26 cellular contexts compared by ENCODE assay signal in genomic region chr3:54772707-54773106, GRCh38.
"Had no signal": no experiment of that assay in that cellular context is flagged by ENCODE, and none has a peak within 500 bp of the region (broad histone marks: within the 10 kb centered on the region; RNA-seq: fewer than 3 reads in every experiment).

No MANE protein-coding gene starts in this region.

- H3K27me3 Mint-ChIP-seq: activated naive CD8-positive, alpha-beta T cell treated with anti-CD3 and anti-CD28 coated beads, Interleukin-2, amount 50 U/mL, for 24 hours; central memory CD8-positive, alpha-beta T cell; dendritic cell treated with granulocyte-macrophage colony-stimulating factor and Interleukin-4, amounts not matched to agents 40 ng/mL and 50 ng/mL, for 4 days; stimulated activated naive CD8-positive, alpha-beta T cell treated with anti-CD3 and anti-CD28 coated beads, Interleukin-15, Interleukin-2, amounts not matched to agents 100 ng/mL and 50 ng/mL, for 24 hours had no signal

- DNase-seq: activated CD4-positive, alpha-beta T cell treated with anti-CD3 and anti-CD28 coated beads for 48 hours; activated CD4-positive, alpha-beta T cell treated with anti-CD3 and anti-CD28 coated beads, Interleukin-2, amount 50 U/mL, for 48 hours; activated CD8-positive, alpha-beta memory T cell treated with anti-CD3 and anti-CD28 coated beads for 24 hours; activated gamma-delta T cell; activated naive CD4-positive, alpha-beta T cell treated with anti-CD3 and anti-CD28 coated beads, Interleukin-2, amount 50 U/mL, for 16 hours; activated naive CD8-positive, alpha-beta T cell treated with anti-CD3 and anti-CD28 coated beads, Interleukin-2, amount 50 U/mL, for 24 hours; amygdala; endodermal cell; foreskin keratinocyte; left colon; midbrain; naive thymus-derived CD4-positive, alpha-beta T cell; posterior cingulate gyrus; right lobe of liver; stimulated activated CD4-positive, alpha-beta T cell treated with anti-CD3 and anti-CD28 coated beads, Interleukin-12 subunit alpha, Interleukin-12 subunit beta, amount 100 ng/mL, for 4 hours; stimulated activated CD4-positive, alpha-beta T cell treated with anti-CD3 and anti-CD28 coated beads, Interleukin-4, amount 100 ng/mL, for 1 hour; uterus had no signal

- H3K27me3 ChIP-seq: foreskin keratinocyte, right lobe of liver, uterus had no signal

- H3K36me3 Mint-ChIP-seq: naive thymus-derived CD4-positive, alpha-beta T cell; stimulated activated effector memory CD8-positive, alpha-beta T cell treated with anti-CD3 and anti-CD28 coated beads, Interleukin-12 subunit alpha, Interleukin-12 subunit beta, amount 100 ng/mL, for 72 hours; type B pancreatic cell had no signal

- H3K4me3 ChIP-seq: right lobe of liver, thoracic aorta, uterus had no signal

- H3K9me3 Mint-ChIP-seq: activated naive CD8-positive, alpha-beta T cell treated with anti-CD3 and anti-CD28 coated beads, Interleukin-2, amount 50 U/mL, for 24 hours; central memory CD8-positive, alpha-beta T cell; dendritic cell treated with granulocyte-macrophage colony-stimulating factor and Interleukin-4, amounts not matched to agents 40 ng/mL and 50 ng/mL, for 4 days; endodermal cell; stimulated activated effector memory CD8-positive, alpha-beta T cell treated with anti-CD3 and anti-CD28 coated beads, Interleukin-12 subunit alpha, Interleukin-12 subunit beta, amount 100 ng/mL, for 72 hours; stimulated activated naive CD8-positive, alpha-beta T cell treated with anti-CD3 and anti-CD28 coated beads, Interleukin-15, Interleukin-2, amounts not matched to agents 100 ng/mL and 50 ng/mL, for 24 hours; type B pancreatic cell had no signal

- H3K9me3 ChIP-seq: right lobe of liver, thoracic aorta, uterus had no signal

- H3K27ac ChIP-seq: foreskin keratinocyte, right lobe of liver, thoracic aorta, uterus had no signal

- ATAC-seq: activated CD4-positive, CD25-positive, alpha-beta regulatory T cell treated with anti-CD3 and anti-CD28 coated beads, Interleukin-2, amount 50 U/mL, for 24 hours; activated naive CD8-positive, alpha-beta T cell treated with anti-CD3 and anti-CD28 coated beads, Interleukin-2, amount 50 U/mL, for 24 hours; esophagus mucosa; foreskin keratinocyte; left colon; naive thymus-derived CD4-positive, alpha-beta T cell; right lobe of liver; stimulated activated effector memory CD8-positive, alpha-beta T cell treated with anti-CD3 and anti-CD28 coated beads, Interleukin-12 subunit alpha, Interleukin-12 subunit beta, amount 100 ng/mL, for 72 hours had no signal

- H3K27ac Mint-ChIP-seq: activated naive CD8-positive, alpha-beta T cell treated with anti-CD3 and anti-CD28 coated beads, Interleukin-2, amount 50 U/mL, for 24 hours; dendritic cell treated with granulocyte-macrophage colony-stimulating factor and Interleukin-4, amounts not matched to agents 40 ng/mL and 50 ng/mL, for 4 days; endodermal cell; naive thymus-derived CD4-positive, alpha-beta T cell; stimulated activated effector memory CD8-positive, alpha-beta T cell treated with anti-CD3 and anti-CD28 coated beads, Interleukin-12 subunit alpha, Interleukin-12 subunit beta, amount 100 ng/mL, for 72 hours; stimulated activated naive CD8-positive, alpha-beta T cell treated with anti-CD3 and anti-CD28 coated beads, Interleukin-15, Interleukin-2, amounts not matched to agents 100 ng/mL and 50 ng/mL, for 24 hours; type B pancreatic cell had no signal

- H3K4me3 Mint-ChIP-seq: activated naive CD8-positive, alpha-beta T cell treated with anti-CD3 and anti-CD28 coated beads, Interleukin-2, amount 50 U/mL, for 24 hours; central memory CD8-positive, alpha-beta T cell; dendritic cell treated with granulocyte-macrophage colony-stimulating factor and Interleukin-4, amounts not matched to agents 40 ng/mL and 50 ng/mL, for 4 days; endodermal cell; naive thymus-derived CD4-positive, alpha-beta T cell; neural crest cell; stimulated activated effector memory CD8-positive, alpha-beta T cell treated with anti-CD3 and anti-CD28 coated beads, Interleukin-12 subunit alpha, Interleukin-12 subunit beta, amount 100 ng/mL, for 72 hours; stimulated activated naive CD8-positive, alpha-beta T cell treated with anti-CD3 and anti-CD28 coated beads, Interleukin-15, Interleukin-2, amounts not matched to agents 100 ng/mL and 50 ng/mL, for 24 hours; type B pancreatic cell had no signal

- H3K4me1 ChIP-seq: foreskin keratinocyte, right lobe of liver, uterus had no signal

- H3K4me1 Mint-ChIP-seq: activated naive CD8-positive, alpha-beta T cell treated with anti-CD3 and anti-CD28 coated beads, Interleukin-2, amount 50 U/mL, for 24 hours; central memory CD8-positive, alpha-beta T cell; endodermal cell; neural crest cell; stimulated activated effector memory CD8-positive, alpha-beta T cell treated with anti-CD3 and anti-CD28 coated beads, Interleukin-12 subunit alpha, Interleukin-12 subunit beta, amount 100 ng/mL, for 72 hours had no signal

- H3K36me3 ChIP-seq: right lobe of liver, thoracic aorta, uterus had no signal
